Comparison of ENCODE assay signal across 1 cellular context in genomic region chr16:30005341-30006094, GRCh38.
TF ChIP-seq lines count a peak whose summit lies in the region.

No MANE protein-coding gene starts in this region.

TF ChIP-seq in WTC11, 78 proteins besides CTCF, POLR2A, EP300 and RAD21 (continued from another document):
- TF ChIP-seq, protein P1, sequence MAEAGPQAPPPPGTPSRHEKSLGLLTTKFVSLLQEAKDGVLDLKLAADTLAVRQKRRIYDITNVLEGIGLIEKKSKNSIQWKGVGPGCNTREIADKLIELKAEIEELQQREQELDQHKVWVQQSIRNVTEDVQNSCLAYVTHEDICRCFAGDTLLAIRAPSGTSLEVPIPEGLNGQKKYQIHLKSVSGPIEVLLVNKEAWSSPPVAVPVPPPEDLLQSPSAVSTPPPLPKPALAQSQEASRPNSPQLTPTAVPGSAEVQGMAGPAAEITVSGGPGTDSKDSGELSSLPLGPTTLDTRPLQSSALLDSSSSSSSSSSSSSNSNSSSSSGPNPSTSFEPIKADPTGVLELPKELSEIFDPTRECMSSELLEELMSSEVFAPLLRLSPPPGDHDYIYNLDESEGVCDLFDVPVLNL (CRISPR knock-in tag; IDR thresholded peaks at IDR 0.05; ENCODE audit: borderline replicate concordance, low read depth), result no peak
- TF ChIP-seq, protein P2, sequence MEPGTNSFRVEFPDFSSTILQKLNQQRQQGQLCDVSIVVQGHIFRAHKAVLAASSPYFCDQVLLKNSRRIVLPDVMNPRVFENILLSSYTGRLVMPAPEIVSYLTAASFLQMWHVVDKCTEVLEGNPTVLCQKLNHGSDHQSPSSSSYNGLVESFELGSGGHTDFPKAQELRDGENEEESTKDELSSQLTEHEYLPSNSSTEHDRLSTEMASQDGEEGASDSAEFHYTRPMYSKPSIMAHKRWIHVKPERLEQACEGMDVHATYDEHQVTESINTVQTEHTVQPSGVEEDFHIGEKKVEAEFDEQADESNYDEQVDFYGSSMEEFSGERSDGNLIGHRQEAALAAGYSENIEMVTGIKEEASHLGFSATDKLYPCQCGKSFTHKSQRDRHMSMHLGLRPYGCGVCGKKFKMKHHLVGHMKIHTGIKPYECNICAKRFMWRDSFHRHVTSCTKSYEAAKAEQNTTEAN (CRISPR knock-in tag; IDR thresholded peaks at IDR 0.05), result no peak
